In the genomic region with DNA sequence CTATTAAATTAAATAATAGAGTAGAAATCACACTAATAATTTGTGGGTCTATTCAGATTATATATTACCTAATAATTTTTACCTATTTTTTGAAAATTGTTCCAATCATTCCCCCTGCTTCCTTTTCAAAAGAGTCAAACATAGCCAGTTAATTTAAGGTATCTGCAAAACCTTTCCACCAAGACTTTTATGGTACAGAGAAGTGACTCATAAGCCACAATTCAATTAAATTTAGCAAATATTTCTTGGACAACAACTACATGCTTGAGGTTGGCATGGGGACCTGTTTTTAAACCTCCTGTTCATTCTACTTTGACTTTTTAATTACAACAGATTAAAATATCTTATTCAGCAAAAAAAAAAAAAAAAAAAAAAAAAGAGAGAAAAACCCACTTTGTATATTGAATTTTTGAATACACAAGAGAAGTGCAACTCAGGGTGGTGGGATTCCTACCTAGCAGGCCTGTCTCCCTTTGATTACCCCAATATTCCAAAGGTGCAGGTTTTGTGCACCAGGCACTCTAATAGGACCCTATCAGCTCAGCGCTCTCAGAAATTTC, we compare ENCODE assay signal across 1 cellular context.
TF ChIP-seq lines count a peak whose summit lies in the region.

No MANE protein-coding gene starts in this region.

TF ChIP-seq in SK-N-SH treated with all-trans-retinoic acid at 6 μM for 48 hours, 23 proteins besides CTCF, POLR2A, EP300 and RAD21:
- TF ChIP-seq, protein P1, sequence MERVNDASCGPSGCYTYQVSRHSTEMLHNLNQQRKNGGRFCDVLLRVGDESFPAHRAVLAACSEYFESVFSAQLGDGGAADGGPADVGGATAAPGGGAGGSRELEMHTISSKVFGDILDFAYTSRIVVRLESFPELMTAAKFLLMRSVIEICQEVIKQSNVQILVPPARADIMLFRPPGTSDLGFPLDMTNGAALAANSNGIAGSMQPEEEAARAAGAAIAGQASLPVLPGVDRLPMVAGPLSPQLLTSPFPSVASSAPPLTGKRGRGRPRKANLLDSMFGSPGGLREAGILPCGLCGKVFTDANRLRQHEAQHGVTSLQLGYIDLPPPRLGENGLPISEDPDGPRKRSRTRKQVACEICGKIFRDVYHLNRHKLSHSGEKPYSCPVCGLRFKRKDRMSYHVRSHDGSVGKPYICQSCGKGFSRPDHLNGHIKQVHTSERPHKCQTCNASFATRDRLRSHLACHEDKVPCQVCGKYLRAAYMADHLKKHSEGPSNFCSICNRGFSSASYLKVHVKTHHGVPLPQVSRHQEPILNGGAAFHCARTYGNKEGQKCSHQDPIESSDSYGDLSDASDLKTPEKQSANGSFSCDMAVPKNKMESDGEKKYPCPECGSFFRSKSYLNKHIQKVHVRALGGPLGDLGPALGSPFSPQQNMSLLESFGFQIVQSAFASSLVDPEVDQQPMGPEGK (CRISPR knock-in tag; IDR thresholded peaks at IDR 0.05; ENCODE audit: borderline replicate concordance), result 0 out of 2 replicates have a peak, but pooled peaks have one; percentile 32
- TF ChIP-seq ZC3H10 (CRISPR knock-in tag; IDR thresholded peaks at IDR 0.05) (peak; percentile 76), ISL1 (CRISPR knock-in tag; IDR thresholded peaks at IDR 0.05) (peak; percentile 84), SNAI2 (CRISPR knock-in tag; IDR thresholded peaks at IDR 0.05) (no peak), PPARA (CRISPR knock-in tag; IDR thresholded peaks at IDR 0.05; ENCODE audit: borderline replicate concordance) (no peak), ZFP30 (CRISPR knock-in tag; IDR thresholded peaks at IDR 0.05) (no peak), CSDC2 (CRISPR knock-in tag; IDR thresholded peaks at IDR 0.05) (no peak)
- TF ChIP-seq, protein P2, sequence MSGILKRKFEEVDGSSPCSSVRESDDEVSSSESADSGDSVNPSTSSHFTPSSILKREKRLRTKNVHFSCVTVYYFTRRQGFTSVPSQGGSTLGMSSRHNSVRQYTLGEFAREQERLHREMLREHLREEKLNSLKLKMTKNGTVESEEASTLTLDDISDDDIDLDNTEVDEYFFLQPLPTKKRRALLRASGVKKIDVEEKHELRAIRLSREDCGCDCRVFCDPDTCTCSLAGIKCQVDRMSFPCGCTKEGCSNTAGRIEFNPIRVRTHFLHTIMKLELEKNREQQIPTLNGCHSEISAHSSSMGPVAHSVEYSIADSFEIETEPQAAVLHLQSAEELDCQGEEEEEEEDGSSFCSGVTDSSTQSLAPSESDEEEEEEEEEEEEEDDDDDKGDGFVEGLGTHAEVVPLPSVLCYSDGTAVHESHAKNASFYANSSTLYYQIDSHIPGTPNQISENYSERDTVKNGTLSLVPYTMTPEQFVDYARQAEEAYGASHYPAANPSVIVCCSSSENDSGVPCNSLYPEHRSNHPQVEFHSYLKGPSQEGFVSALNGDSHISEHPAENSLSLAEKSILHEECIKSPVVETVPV (CRISPR knock-in tag; IDR thresholded peaks at IDR 0.05), result peak; percentile 54; the same call in 1 of the 2 replicates
